ENCODE assay signal across 8 cellular contexts in the genomic region with DNA sequence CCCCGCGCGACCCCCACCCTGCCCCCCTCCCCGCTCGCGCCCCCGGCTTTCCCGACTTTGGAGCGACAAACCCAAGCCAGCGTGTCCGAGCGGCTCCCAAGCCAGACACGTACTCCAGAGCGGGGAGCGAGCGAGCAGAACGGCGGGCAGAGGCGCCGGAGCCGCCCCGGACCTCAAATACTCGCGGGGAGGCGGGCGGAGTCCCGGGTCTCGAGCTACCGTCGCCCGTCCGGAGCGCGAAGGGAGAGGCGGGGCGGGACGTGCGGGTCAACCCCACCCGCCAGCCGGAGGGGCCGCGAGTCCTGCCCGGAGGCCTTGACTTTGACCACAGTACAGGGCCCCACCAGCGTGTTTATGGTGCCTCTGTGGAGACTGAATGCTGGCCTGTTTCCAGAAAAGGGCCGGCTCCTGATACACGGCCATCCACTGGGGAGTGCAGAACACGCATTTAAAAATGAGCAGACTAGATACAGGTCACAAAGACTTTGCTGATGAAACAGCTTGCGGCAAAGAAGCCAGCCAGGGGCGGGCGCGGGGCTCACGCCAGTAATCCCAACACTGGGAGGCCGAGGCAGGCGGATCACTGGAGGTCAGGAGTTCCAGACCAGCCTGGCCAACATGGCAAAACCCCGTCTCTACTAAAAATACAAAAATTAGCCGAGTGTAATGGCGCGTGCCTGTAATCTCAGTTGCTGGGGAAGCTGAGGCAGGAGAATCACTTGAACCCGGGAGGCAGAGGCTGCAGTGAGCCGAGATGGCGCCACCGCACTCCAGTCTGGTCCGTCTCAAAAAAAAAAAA. TPM values are rescaled to one million over a fixed set of nuclear protein-coding genes. Genes with fewer than 3 reads are reported as not detected.
DNase-seq lines count a peak whose midpoint lies in the region; ATAC-seq, FAIRE-seq and TF ChIP-seq lines count a peak whose summit lies in the region.

SERPINB6 (minus strand) TSS at position 148 of the 799 bp plus-strand sequence. CDS start 12,235 bp downstream, outside the sequence.

- H3K4me1 ChIP-seq in A549 (peaks cover 20% of the 10 kb centered on the region), GM23248 (ENCODE audit: insufficient read depth) (peaks cover 36% of the 10 kb centered on the region), thyroid gland (peaks cover 6 to 9% of the 10 kb centered on the region in 2 donors)

- DNase-seq in A549 (ENCODE audit: low read depth in 1 of 2, low spot score in 1 of 2): peak; percentile 27 to 53
- peak; percentile 81 for DNase-seq in GM23248
- peak; percentile 72 for DNase-seq in SK-MEL-5 (ENCODE audit: low read depth, low spot score)
- peak in 1 of 2 donors; percentile 57 for DNase-seq in activated naive CD4-positive, alpha-beta T cell treated with anti-CD3 and anti-CD28 coated beads, Interleukin-2, amount 50 U/mL, for 72 hours (ENCODE audit: low spot score in 2 of 2)
- peak; percentile 64 to 68 for DNase-seq in frontal cortex (ENCODE audit: low spot score in 2 of 2)
- peak; percentile 48 for DNase-seq in natural killer cell
- peak; percentile 78 to 80 for DNase-seq in thyroid gland

- TF ChIP-seq POLR2A in A549 (IDR thresholded peaks at IDR 0.05; ENCODE audit: low read length): 0 out of 2 replicates have a peak, but pooled peaks have one; percentile 20
- peak in 1 of 2 donors; percentile 51 for TF ChIP-seq POLR2A in thyroid gland (IDR thresholded peaks at IDR 0.05)

- peak within 1 kb of the TSS; percentile 90 for H3K4me3 Mint-ChIP-seq in natural killer cell

- H3K4me1 Mint-ChIP-seq in natural killer cell: peaks cover 62 to 72% of the 10 kb centered on the region in 2 donors

- H3K9me2 ChIP-seq in GM23248 (ENCODE audit: insufficient read depth): no peaks in the 10 kb centered on the region

- ATAC-seq in A549 (peak; percentile 85 to 89), natural killer cell (peak; percentile 54 to 67 (median 62)), HG03108 (IDR thresholded peaks at IDR 0.05; ENCODE audit: unreplicated experiment) (no peak)
- ATAC-seq in activated naive CD4-positive, alpha-beta T cell treated with anti-CD3 and anti-CD28 coated beads, Interleukin-2, amount 50 U/mL, for 72 hours: peak; percentile 63 to 74

- H4K20me1 ChIP-seq in GM23248 (ENCODE audit: insufficient read depth): no peaks in the 10 kb centered on the region

- H3K9me3 ChIP-seq in A549 (no peaks in the 10 kb centered on the region), GM23248 (ENCODE audit: low read depth) (no peaks in the 10 kb centered on the region), thyroid gland (no peaks in the 10 kb centered on the region)

- no peaks in the 10 kb centered on the region for H3K27me3 Mint-ChIP-seq in natural killer cell (ENCODE audit: low read depth in 2 of 2)

- peaks cover 28% of the 10 kb centered on the region for H3F3A ChIP-seq in GM23248 (ENCODE audit: insufficient read depth)

- no peaks in the 10 kb centered on the region for H3K27me3 ChIP-seq in GM23248 (replicated peaks; ENCODE audit: insufficient read depth)
- H3K27me3 ChIP-seq in thyroid gland: no peaks in the 10 kb centered on the region

- peak within 1 kb of the TSS; percentile 83 for H3K4me2 ChIP-seq in A549
- H3K4me2 ChIP-seq in GM23248 (ENCODE audit: unreplicated experiment): peak within 1 kb of the TSS; percentile 96

- H3K36me3 ChIP-seq in GM23248 (ENCODE audit: low read depth) (0 out of 2 replicates have a peak, but pooled peaks cover 5% of the 10 kb centered on the region), thyroid gland (no peaks in the 10 kb centered on the region)

- no peak for TF ChIP-seq EP300 in A549 (IDR thresholded peaks at IDR 0.05)

- peak within 1 kb of the TSS; percentile 86 for H3K4me3 ChIP-seq in A549
- H3K4me3 ChIP-seq in GM23248: peak within 1 kb of the TSS; percentile 74
- peak within 1 kb of the TSS; percentile 37 to 75 (median 60) for H3K4me3 ChIP-seq in thyroid gland (replicated peaks in 1 of 3)

- H3K36me3 Mint-ChIP-seq in activated naive CD4-positive, alpha-beta T cell treated with anti-CD3 and anti-CD28 coated beads, Interleukin-2, amount 50 U/mL, for 72 hours: peaks cover 5 to 20% of the 10 kb centered on the region in 2 donors
- H3K36me3 Mint-ChIP-seq in natural killer cell: no peaks in the 10 kb centered on the region

- no peak for FAIRE-seq in A549 (lab: Jason Lieb, UNC)
- FAIRE-seq in frontal cortex (lab: Jason Lieb, UNC): no peak

- TF ChIP-seq CTCF in A549 (IDR thresholded peaks at IDR 0.05): 0 out of 3 replicates have a peak, but pooled peaks have one; percentile 9
- TF ChIP-seq CTCF in natural killer cell (IDR thresholded peaks at IDR 0.05): no peak
- peak in 1 of 6 experiments; percentile 16 for TF ChIP-seq CTCF in thyroid gland (IDR thresholded peaks at IDR 0.05)

- TF ChIP-seq RAD21 in A549 (conservative IDR thresholded peaks at IDR 0.05 in 1 of 2, IDR thresholded peaks at IDR 0.05 in 1 of 2): no peak

- in situ Hi-C loops in GM23248 (cut with MboI): no loop called here
- in situ Hi-C loops in SK-MEL-5 (cut with HindIII; ENCODE audit: low pct_unique_long_range_greater_than_20kb, low sequenced_read_pairs): no loop called here

- H2AFZ ChIP-seq in GM23248: peak within 1 kb of the TSS; percentile 92

- POLR2A ChIA-PET in A549 (lab: Yijun Ruan, JAX): interaction anchor here (0.6 to 1.6 kb wide), 9 partner anchors 11 to 206 kb away, joined by 3 to 35 read pairs (median 3); partner anchors contain the start of gene WRNIP1

- peak within 1 kb of the TSS; percentile 57 to 93 for H3K27ac Mint-ChIP-seq in activated naive CD4-positive, alpha-beta T cell treated with anti-CD3 and anti-CD28 coated beads, Interleukin-2, amount 50 U/mL, for 72 hours
- H3K27ac Mint-ChIP-seq in natural killer cell: peak within 1 kb of the TSS; percentile 87 to 91

- 2% methylated on average over 20 of the region's 63 CpGs for WGBS in A549 (ENCODE audit: missing lambda C conversion rate)
- WGBS in GM23248 (ENCODE audit: low coverage in 1 of 2, low lambda C conversion rate in 2 of 2, missing lambda C conversion rate in 2 of 2), 2 experiments: 3 to 4% methylated on average over 46 to 62 of the region's 63 CpGs
- 0 to 2% methylated on average over 19 to 24 of the region's 63 CpGs for WGBS in thyroid gland, 2 donors

- peaks cover 51% of the 10 kb centered on the region for H3K79me2 ChIP-seq in GM23248 (ENCODE audit: insufficient read depth)

- H3K9me3 Mint-ChIP-seq in activated naive CD4-positive, alpha-beta T cell treated with anti-CD3 and anti-CD28 coated beads, Interleukin-2, amount 50 U/mL, for 72 hours: peaks cover 0 to 4% of the 10 kb centered on the region in 2 donors
- H3K9me3 Mint-ChIP-seq in natural killer cell: no peaks in the 10 kb centered on the region

- peak within 1 kb of the TSS; percentile 88 for H3K9ac ChIP-seq in GM23248

- intact Hi-C loops in natural killer cell (cut with micrococcal nuclease) (loop anchor here (2.0 kb wide), 1 partner anchor 17 kb away; no protein-coding TSS in a partner anchor), thyroid gland (cut with DNase I) (no loop called here)

- CTCF ChIA-PET in A549 (lab: Yijun Ruan, JAX): interaction anchor here (0.7 to 1.6 kb wide), 7 partner anchors 11 to 816 kb away, joined by 3 to 10 read pairs (median 3); no protein-coding TSS in a partner anchor

- H3K27ac ChIP-seq in A549: peak within 1 kb of the TSS; percentile 88 to 99
- peak within 1 kb of the TSS; percentile 85 for H3K27ac ChIP-seq in GM23248
- H3K27ac ChIP-seq in thyroid gland: peak within 1 kb of the TSS; percentile 90 to 98 (median 98)

TF ChIP-seq in A549, 52 proteins besides CTCF, POLR2A, EP300 and RAD21 (continues in another document):
- peak; percentile 34; the same call in 1 of the 2 replicates for TF ChIP-seq PHF8 (IDR thresholded peaks at IDR 0.05; ENCODE audit: borderline replicate concordance, low read depth)
- no peak for TF ChIP-seq HOXB5 (CRISPR knock-in tag; IDR thresholded peaks at IDR 0.05)
- 0 out of 5 replicates have a peak, but pooled peaks of 1 of the 2 experiments have one; percentile 55 for TF ChIP-seq JUN (IDR thresholded peaks at IDR 0.05)
- no peak for TF ChIP-seq ZFP36 (IDR thresholded peaks at IDR 0.05; ENCODE audit: borderline replicate concordance, partially characterized antibody)
- TF ChIP-seq TFCP2L1 (CRISPR knock-in tag; IDR thresholded peaks at IDR 0.05): no peak
- no peak for TF ChIP-seq HOXA7 (CRISPR knock-in tag; IDR thresholded peaks at IDR 0.05)
- no peak for TF ChIP-seq USF2 (IDR thresholded peaks at IDR 0.05)
- no peak for TF ChIP-seq PBX3 (IDR thresholded peaks at IDR 0.05)
- TF ChIP-seq MYC (IDR thresholded peaks at IDR 0.05; ENCODE audit: borderline replicate concordance, low read length): no peak

RNA-seq across cellular contexts. Expression of gene SERPINB6, which starts in this region (rescaled TPM):
- 107 and 126 TPM in 2 replicates for polyA plus RNA-seq in A549 (2011; rRNA removed)
- polyA plus RNA-seq in A549 (2012; cell fraction: cytosol; rRNA removed): 84.1 and 91.4 TPM in 2 replicates
- polyA plus RNA-seq in A549 (2012; cell fraction: nucleus; rRNA removed): 86.4 and 139 TPM in 2 replicates
- 98.5 to 107 TPM (median 104 TPM) in 3 replicates for polyA plus RNA-seq in A549 (2017; fragmentation: RNase III; extraction: RNeasy Plus Mini Kit Qiagen cat#74134 plus additional on column Dnase treatment)
- polyA minus RNA-seq in A549 (2011; rRNA and poly(A)+ RNA removed): 65.5 and 65.6 TPM in 2 replicates
- 95.7 and 141 TPM in 2 replicates for total RNA-seq in GM23248 (2014; rRNA removed; shearing (Covaris generic))
- 149 and 153 TPM in 2 replicates for polyA plus RNA-seq in GM23248 (2016; fragmentation: Nextera tagmentation; extraction: Ambion mirVana)
- total RNA-seq in SK-MEL-5 (2014; rRNA removed; shearing (Covaris generic)): 63.8 and 65.5 TPM in 2 replicates
- 106 and 119 TPM in 2 replicates for polyA plus RNA-seq in SK-MEL-5 (2015; cell fraction: cytosol; rRNA removed)
- 95.9 and 122 TPM in 2 replicates for polyA plus RNA-seq in SK-MEL-5 (2015; cell fraction: nucleus; rRNA removed)
- total RNA-seq in activated naive CD4-positive, alpha-beta T cell treated with anti-CD3 and anti-CD28 coated beads, Interleukin-2, amount 50 U/mL, for 72 hours: 10 to 100 TPM; 11.1 to 78.4 TPM
- 14.3 TPM for total RNA-seq in frontal cortex
- total RNA-seq in natural killer cell: 100 to 1,000 TPM; 120 to 135 (median 129) TPM
- 100 to 1,000 TPM; 151 to 210 (median 171) TPM for total RNA-seq in thyroid gland
